Comparison of ENCODE assay signal across 1 cellular context in the genomic region with DNA sequence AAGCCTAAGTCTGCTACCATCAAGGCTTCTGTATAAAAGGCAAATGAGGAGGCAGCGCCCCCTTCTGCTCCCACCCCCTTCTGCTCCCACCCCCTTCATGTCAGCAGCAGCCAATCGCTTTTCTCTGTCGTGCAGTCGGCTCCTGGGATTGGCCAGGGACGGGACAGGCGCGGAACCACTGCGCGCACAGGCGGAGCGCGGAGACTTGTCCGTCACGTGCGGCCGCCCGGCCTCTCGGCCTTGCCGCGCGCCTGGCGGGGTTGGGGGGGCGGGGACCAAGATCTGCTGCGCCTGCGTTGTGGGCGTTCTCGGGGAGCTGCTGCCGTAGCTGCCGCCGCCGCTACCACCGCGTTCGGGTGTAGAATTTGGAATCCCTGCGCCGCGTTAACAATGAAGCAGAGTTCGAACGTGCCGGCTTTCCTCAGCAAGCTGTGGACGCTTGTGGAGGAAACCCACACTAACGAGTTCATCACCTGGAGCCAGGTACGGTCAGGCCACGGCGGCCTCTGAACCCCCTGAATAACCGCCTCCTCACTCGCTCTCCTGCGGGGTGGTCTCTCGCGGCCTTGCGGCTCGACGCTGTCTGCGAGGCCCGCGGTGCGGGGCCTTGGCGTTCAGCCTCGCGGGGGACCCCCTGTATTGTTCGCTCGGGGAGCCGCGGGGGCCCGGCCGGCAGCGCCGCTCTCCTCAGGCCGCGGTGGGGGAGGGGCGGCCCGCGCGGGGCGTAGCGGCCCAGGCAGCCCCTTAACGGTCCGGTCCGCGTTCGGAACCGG.
TF ChIP-seq lines count a peak whose summit lies in the region.

A gene with protein sequence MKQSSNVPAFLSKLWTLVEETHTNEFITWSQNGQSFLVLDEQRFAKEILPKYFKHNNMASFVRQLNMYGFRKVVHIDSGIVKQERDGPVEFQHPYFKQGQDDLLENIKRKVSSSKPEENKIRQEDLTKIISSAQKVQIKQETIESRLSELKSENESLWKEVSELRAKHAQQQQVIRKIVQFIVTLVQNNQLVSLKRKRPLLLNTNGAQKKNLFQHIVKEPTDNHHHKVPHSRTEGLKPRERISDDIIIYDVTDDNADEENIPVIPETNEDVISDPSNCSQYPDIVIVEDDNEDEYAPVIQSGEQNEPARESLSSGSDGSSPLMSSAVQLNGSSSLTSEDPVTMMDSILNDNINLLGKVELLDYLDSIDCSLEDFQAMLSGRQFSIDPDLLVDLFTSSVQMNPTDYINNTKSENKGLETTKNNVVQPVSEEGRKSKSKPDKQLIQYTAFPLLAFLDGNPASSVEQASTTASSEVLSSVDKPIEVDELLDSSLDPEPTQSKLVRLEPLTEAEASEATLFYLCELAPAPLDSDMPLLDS (plus strand): TSS at position 305 of the 773 bp plus-strand sequence. CDS start 86 bp downstream, at position 391.

TF ChIP-seq in SK-N-SH, 30 proteins besides CTCF, POLR2A, EP300 and RAD21 (continued from another document):
- TF ChIP-seq, protein P1, sequence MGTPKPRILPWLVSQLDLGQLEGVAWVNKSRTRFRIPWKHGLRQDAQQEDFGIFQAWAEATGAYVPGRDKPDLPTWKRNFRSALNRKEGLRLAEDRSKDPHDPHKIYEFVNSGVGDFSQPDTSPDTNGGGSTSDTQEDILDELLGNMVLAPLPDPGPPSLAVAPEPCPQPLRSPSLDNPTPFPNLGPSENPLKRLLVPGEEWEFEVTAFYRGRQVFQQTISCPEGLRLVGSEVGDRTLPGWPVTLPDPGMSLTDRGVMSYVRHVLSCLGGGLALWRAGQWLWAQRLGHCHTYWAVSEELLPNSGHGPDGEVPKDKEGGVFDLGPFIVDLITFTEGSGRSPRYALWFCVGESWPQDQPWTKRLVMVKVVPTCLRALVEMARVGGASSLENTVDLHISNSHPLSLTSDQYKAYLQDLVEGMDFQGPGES (IDR thresholded peaks at IDR 0.05; ENCODE audit: low read depth, low read length) = peak; percentile 60; the same call in 1 of the 2 replicates
- TF ChIP-seq, protein P2, sequence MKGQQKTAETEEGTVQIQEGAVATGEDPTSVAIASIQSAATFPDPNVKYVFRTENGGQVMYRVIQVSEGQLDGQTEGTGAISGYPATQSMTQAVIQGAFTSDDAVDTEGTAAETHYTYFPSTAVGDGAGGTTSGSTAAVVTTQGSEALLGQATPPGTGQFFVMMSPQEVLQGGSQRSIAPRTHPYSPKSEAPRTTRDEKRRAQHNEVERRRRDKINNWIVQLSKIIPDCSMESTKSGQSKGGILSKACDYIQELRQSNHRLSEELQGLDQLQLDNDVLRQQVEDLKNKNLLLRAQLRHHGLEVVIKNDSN (IDR thresholded peaks at IDR 0.05; ENCODE audit: borderline replicate concordance, low read depth) = peak; percentile 87
- TF ChIP-seq RCOR1 (IDR thresholded peaks at IDR 0.05; ENCODE audit: low read length) (no peak), MEF2A (IDR thresholded peaks at IDR 0.05; ENCODE audit: borderline replicate concordance, low read depth) (no peak), NFIC (IDR thresholded peaks at IDR 0.05; ENCODE audit: borderline replicate concordance) (no peak), CHD2 (IDR thresholded peaks at IDR 0.05; ENCODE audit: low read length, partially characterized antibody) (peak; percentile 87), POLR2AphosphoS5 (IDR thresholded peaks at IDR 0.05; ENCODE audit: low read depth, low read length) (peak; percentile 84), FOXM1 (IDR thresholded peaks at IDR 0.05; ENCODE audit: low read depth) (no peak), NRF1 (IDR thresholded peaks at IDR 0.05; ENCODE audit: low read depth, low read length) (peak; percentile 75), RFX5 (IDR thresholded peaks at IDR 0.05; ENCODE audit: low read length) (peak; percentile 71), GATA2 (CRISPR knock-in tag; IDR thresholded peaks at IDR 0.05) (no peak), RXRA (IDR thresholded peaks at IDR 0.05; ENCODE audit: borderline replicate concordance, low read depth) (no peak), ELF1 (IDR thresholded peaks at IDR 0.05) (no peak), SMC3 (IDR thresholded peaks at IDR 0.05; ENCODE audit: low read depth, low read length) (no peak), FOXJ3 (CRISPR knock-in tag; IDR thresholded peaks at IDR 0.05) (no peak), SIN3A (IDR thresholded peaks at IDR 0.05; ENCODE audit: borderline replicate concordance, low read depth, low read length) (no peak), MXI1 (IDR thresholded peaks at IDR 0.05; ENCODE audit: low read depth, low read length) (peak; percentile 83), TCF12 (IDR thresholded peaks at IDR 0.05) (no peak), FOSL2 (IDR thresholded peaks at IDR 0.05; ENCODE audit: borderline replicate concordance, low read depth) (no peak), YY1 (IDR thresholded peaks at IDR 0.05; ENCODE audit: low read depth) (no peak), GABPA (IDR thresholded peaks at IDR 0.05; ENCODE audit: low read depth) (no peak), TAF1 (IDR thresholded peaks at IDR 0.05; ENCODE audit: borderline replicate concordance, low read depth, low read length) (peak; percentile 74; the same call in 1 of the 2 replicates), JUND (IDR thresholded peaks at IDR 0.05) (no peak), TEAD4 (IDR thresholded peaks at IDR 0.05; ENCODE audit: borderline replicate concordance, insufficient read depth) (no peak)
- TF ChIP-seq, protein P3, sequence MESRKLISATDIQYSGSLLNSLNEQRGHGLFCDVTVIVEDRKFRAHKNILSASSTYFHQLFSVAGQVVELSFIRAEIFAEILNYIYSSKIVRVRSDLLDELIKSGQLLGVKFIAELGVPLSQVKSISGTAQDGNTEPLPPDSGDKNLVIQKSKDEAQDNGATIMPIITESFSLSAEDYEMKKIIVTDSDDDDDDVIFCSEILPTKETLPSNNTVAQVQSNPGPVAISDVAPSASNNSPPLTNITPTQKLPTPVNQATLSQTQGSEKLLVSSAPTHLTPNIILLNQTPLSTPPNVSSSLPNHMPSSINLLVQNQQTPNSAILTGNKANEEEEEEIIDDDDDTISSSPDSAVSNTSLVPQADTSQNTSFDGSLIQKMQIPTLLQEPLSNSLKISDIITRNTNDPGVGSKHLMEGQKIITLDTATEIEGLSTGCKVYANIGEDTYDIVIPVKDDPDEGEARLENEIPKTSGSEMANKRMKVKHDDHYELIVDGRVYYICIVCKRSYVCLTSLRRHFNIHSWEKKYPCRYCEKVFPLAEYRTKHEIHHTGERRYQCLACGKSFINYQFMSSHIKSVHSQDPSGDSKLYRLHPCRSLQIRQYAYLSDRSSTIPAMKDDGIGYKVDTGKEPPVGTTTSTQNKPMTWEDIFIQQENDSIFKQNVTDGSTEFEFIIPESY (IDR thresholded peaks at IDR 0.05; ENCODE audit: borderline replicate concordance, low read depth) = no peak
- TF ChIP-seq, protein P4, sequence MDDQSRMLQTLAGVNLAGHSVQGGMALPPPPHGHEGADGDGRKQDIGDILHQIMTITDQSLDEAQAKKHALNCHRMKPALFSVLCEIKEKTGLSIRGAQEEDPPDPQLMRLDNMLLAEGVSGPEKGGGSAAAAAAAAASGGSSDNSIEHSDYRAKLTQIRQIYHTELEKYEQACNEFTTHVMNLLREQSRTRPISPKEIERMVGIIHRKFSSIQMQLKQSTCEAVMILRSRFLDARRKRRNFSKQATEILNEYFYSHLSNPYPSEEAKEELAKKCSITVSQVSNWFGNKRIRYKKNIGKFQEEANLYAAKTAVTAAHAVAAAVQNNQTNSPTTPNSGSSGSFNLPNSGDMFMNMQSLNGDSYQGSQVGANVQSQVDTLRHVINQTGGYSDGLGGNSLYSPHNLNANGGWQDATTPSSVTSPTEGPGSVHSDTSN (IDR thresholded peaks at IDR 0.05) = peak; percentile 88
- TF ChIP-seq, protein P5, sequence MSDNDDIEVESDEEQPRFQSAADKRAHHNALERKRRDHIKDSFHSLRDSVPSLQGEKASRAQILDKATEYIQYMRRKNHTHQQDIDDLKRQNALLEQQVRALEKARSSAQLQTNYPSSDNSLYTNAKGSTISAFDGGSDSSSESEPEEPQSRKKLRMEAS (IDR thresholded peaks at IDR 0.05; ENCODE audit: low read depth) = peak; percentile 78; the same call in 1 of the 2 replicates
- TF ChIP-seq, protein P6, sequence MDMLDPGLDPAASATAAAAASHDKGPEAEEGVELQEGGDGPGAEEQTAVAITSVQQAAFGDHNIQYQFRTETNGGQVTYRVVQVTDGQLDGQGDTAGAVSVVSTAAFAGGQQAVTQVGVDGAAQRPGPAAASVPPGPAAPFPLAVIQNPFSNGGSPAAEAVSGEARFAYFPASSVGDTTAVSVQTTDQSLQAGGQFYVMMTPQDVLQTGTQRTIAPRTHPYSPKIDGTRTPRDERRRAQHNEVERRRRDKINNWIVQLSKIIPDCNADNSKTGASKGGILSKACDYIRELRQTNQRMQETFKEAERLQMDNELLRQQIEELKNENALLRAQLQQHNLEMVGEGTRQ (IDR thresholded peaks at IDR 0.05; ENCODE audit: borderline replicate concordance, low read depth, low read length) = peak; percentile 69
TF ChIP-seq in SK-N-SH: peak in this region for 11.
